Comparison of ENCODE assay signal across 10 cellular contexts in the genomic region with DNA sequence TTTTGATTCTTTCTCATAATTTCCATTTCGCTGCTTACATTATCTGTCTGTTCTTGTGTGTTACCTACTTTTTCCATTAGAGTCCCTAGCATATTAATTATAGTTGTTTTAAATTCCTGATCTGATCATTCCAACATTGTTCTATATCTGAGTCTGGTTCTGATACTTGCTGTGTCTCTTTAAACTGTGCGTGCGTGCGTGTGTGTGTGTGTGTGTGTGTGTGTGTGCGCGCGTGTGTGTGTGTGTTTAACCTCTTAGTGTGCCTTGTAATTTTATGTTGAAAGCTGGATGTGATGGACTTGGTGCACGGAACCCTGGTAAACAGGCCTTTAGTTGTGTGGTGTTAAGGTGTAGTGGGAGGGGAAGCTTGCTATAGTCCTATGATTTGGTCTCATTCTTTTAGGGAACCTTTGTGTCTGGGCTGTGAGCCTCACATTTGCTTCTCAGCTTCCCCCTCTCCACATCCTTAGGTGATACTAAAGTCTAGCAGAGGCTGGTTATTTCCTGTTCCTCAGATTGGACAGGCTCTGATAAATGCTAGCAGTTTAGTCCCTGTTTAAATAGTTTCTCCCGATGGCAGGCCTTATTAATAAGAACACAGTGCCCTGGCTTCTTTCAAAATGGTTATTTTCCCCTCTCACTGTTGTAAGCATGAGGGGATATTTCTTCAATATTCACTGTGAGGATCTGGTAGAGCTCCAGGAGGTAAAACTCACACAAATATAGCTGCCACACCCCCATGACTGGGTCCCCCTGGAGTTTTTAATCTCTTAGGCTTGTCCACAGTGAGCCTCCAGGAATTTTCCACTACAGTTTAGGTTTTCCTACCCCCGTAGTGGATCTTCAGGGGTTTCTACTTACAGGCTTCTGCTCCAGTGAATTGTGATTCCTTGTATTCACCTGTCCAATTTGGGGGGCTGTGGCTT.
A peak's percentile ranks its signal among the peaks of the same experiment; 100 is the strongest.
DNase-seq lines count a peak whose midpoint lies in the region; ATAC-seq and TF ChIP-seq lines count a peak whose summit lies in the region.
"Had no signal": no experiment of that assay in that cellular context is flagged by ENCODE, and none has a peak within 500 bp of the region (broad histone marks: within the 10 kb centered on the region; RNA-seq: fewer than 3 reads in every experiment).

No MANE protein-coding gene starts in this region.

- H3K4me3 ChIP-seq in upper lobe of right lung = peak overlapping the region; percentile 28

- peaks cover 62% of the 10 kb centered on the region for H3K4me1 Mint-ChIP-seq in stimulated activated naive CD8-positive, alpha-beta T cell treated with anti-CD3 and anti-CD28 coated beads, Interleukin-15, Interleukin-2, amounts not matched to agents 100 ng/mL and 50 ng/mL, for 24 hours (ENCODE audit: low read depth)

- DNase-seq in stimulated activated naive CD8-positive, alpha-beta T cell treated with anti-CD3 and anti-CD28 coated beads, Interleukin-15, Interleukin-2, amounts not matched to agents 100 U/mL and 50 U/mL, for 24 hours = no peak
- DNase-seq in left colon (peak in 1 of 2 donors; percentile 46), upper lobe of right lung (no peak), HPDE6-E6E7 (ENCODE audit: extremely low spot score) (no peak), SIG-M5 (lab: John Stamatoyannopoulos, UW) (no peak)

- H3K4me3 Mint-ChIP-seq in stimulated activated naive CD8-positive, alpha-beta T cell treated with anti-CD3 and anti-CD28 coated beads, Interleukin-15, Interleukin-2, amounts not matched to agents 100 ng/mL and 50 ng/mL, for 24 hours = no peak overlapping the region
- H3K4me3 Mint-ChIP-seq: stimulated activated effector memory CD8-positive, alpha-beta T cell treated with anti-CD3 and anti-CD28 coated beads, Interleukin-12 subunit alpha, Interleukin-12 subunit beta, amount 100 ng/mL, for 72 hours had no signal

- no peaks in the 10 kb centered on the region for H3K27me3 Mint-ChIP-seq in stimulated activated naive CD8-positive, alpha-beta T cell treated with anti-CD3 and anti-CD28 coated beads, Interleukin-15, Interleukin-2, amounts not matched to agents 100 ng/mL and 50 ng/mL, for 24 hours

- H3K9me3 ChIP-seq in upper lobe of right lung = no peaks in the 10 kb centered on the region

- H3K27ac ChIP-seq in VCaP (peak overlapping the region; percentile 85), upper lobe of right lung (peak overlapping the region; percentile 80)
- H3K27ac ChIP-seq: parathyroid adenoma had no signal

- no peaks in the 10 kb centered on the region for H3K36me3 ChIP-seq in upper lobe of right lung

- TF ChIP-seq CTCF in VCaP (conservative IDR thresholded peaks at IDR 0.05) = no peak
- no peak for TF ChIP-seq CTCF in upper lobe of right lung (IDR thresholded peaks at IDR 0.05)

- ATAC-seq in stimulated activated naive CD8-positive, alpha-beta T cell treated with anti-CD3 and anti-CD28 coated beads, Interleukin-15, Interleukin-2, amounts not matched to agents 100 U/mL and 50 U/mL, for 24 hours = no peak
- ATAC-seq in left colon = peak; percentile 70
- ATAC-seq in upper lobe of right lung = peak; percentile 42
- ATAC-seq in HG02884 (IDR thresholded peaks at IDR 0.05; ENCODE audit: unreplicated experiment) = no peak

- H3K9me3 Mint-ChIP-seq in stimulated activated naive CD8-positive, alpha-beta T cell treated with anti-CD3 and anti-CD28 coated beads, Interleukin-15, Interleukin-2, amounts not matched to agents 100 ng/mL and 50 ng/mL, for 24 hours = peaks cover 5% of the 10 kb centered on the region

- H3K36me3 Mint-ChIP-seq in stimulated activated naive CD8-positive, alpha-beta T cell treated with anti-CD3 and anti-CD28 coated beads, Interleukin-15, Interleukin-2, amounts not matched to agents 100 ng/mL and 50 ng/mL, for 24 hours (ENCODE audit: low read depth) = peaks cover 69% of the 10 kb centered on the region

- peaks cover 24% of the 10 kb centered on the region for H3K4me1 ChIP-seq in upper lobe of right lung
- H3K4me1 ChIP-seq: parathyroid adenoma had no signal

- intact Hi-C loops in left colon (cut with DNase I, micrococcal nuclease) = no loop called here
- intact Hi-C loops in upper lobe of right lung (cut with DNase I) = no loop called here

- peak overlapping the region; percentile 86 for H3K27ac Mint-ChIP-seq in stimulated activated naive CD8-positive, alpha-beta T cell treated with anti-CD3 and anti-CD28 coated beads, Interleukin-15, Interleukin-2, amounts not matched to agents 100 ng/mL and 50 ng/mL, for 24 hours
- H3K27ac Mint-ChIP-seq: stimulated activated effector memory CD8-positive, alpha-beta T cell treated with anti-CD3 and anti-CD28 coated beads, Interleukin-12 subunit alpha, Interleukin-12 subunit beta, amount 100 ng/mL, for 72 hours had no signal

- H3K27me3 ChIP-seq in upper lobe of right lung = no peaks in the 10 kb centered on the region

Comparison
In these comparisons a context has a peak if more than half of its experiments do, and no peak if none do; other contexts are left out.
1. ATAC-seq: peak in left colon (single experiment) and upper lobe of right lung (single experiment); none in stimulated activated naive CD8-positive, alpha-beta T cell treated with anti-CD3 and anti-CD28 coated beads, Interleukin-15, Interleukin-2, amounts not matched to agents 100 U/mL and 50 U/mL, for 24 hours (single experiment) and HG02884 (single experiment).